Comparison of ENCODE assay signal across 8 cellular contexts in genomic region chr12:67269632-67270578, GRCh38. TPM values are rescaled to one million over a fixed set of nuclear protein-coding genes. Genes with fewer than 3 reads are reported as not detected.
DNase-seq lines count a peak whose midpoint lies in the region; ATAC-seq lines count a peak whose summit lies in the region.

No MANE protein-coding gene starts in this region.

- H3K4me1 Mint-ChIP-seq in activated CD4-positive, alpha-beta memory T cell treated with anti-CD3 and anti-CD28 coated beads for 36 hours (ENCODE audit: low read depth): peaks cover 39% of the 10 kb centered on the region

- no peaks in the 10 kb centered on the region for H3K9me3 ChIP-seq in mesodermal cell (ENCODE audit: control insufficient read depth, low read length)

- peak overlapping the region; percentile 92 for H3K27ac ChIP-seq in mesodermal cell (ENCODE audit: low read depth, low read length, severe bottlenecking)

- peaks cover 12% of the 10 kb centered on the region for H3K36me3 Mint-ChIP-seq in activated CD4-positive, alpha-beta memory T cell treated with anti-CD3 and anti-CD28 coated beads for 36 hours

- peak overlapping the region; percentile 98 for H3K27ac Mint-ChIP-seq in activated CD4-positive, alpha-beta memory T cell treated with anti-CD3 and anti-CD28 coated beads for 36 hours

- DNase-seq in NCI-H2196 (lab: John Stamatoyannopoulos, UW; ENCODE audit: unreplicated experiment) (peak; percentile 36), NCI-H2196 treated with DMSO at 0.1 percent for 48 hours (lab: John Stamatoyannopoulos, UW; ENCODE audit: unreplicated experiment) (no peak), NCI-H2171 (lab: John Stamatoyannopoulos, UW) (peak; percentile 34)
- peak; percentile 60 for DNase-seq in activated CD4-positive, alpha-beta memory T cell treated with anti-CD3 and anti-CD28 coated beads for 36 hours
- DNase-seq in effector CD4-positive, alpha-beta T cell: peak; percentile 38
- DNase-seq in stimulated activated CD8-positive, alpha-beta memory T cell treated with anti-CD3 and anti-CD28 coated beads, Interleukin-2, amount 100 ng/mL, for 1 hour (ENCODE audit: low read depth in 2 of 2): peak; percentile 11 to 25

- ATAC-seq in HG02938 (IDR thresholded peaks at IDR 0.05; ENCODE audit: unreplicated experiment): peak; percentile 9

- H3K36me3 ChIP-seq in mesodermal cell (ENCODE audit: control insufficient read depth, insufficient read depth, low read length): peaks cover 18% of the 10 kb centered on the region

- peak overlapping the region; percentile 98 for H3K4me3 ChIP-seq in mesodermal cell (ENCODE audit: extremely low read depth, insufficient read depth, low read length, poor library complexity, severe bottlenecking)

- CTCF ChIA-PET in activated CD4-positive, alpha-beta memory T cell treated with anti-CD3 and anti-CD28 coated beads for 36 hours (lab: Charles Lee): interaction anchor here (0.7 to 2.1 kb wide), 7 partner anchors 11 to 673 kb away, joined by 3 to 10 read pairs (median 5); no protein-coding TSS in a partner anchor

- H3K9me3 Mint-ChIP-seq in activated CD4-positive, alpha-beta memory T cell treated with anti-CD3 and anti-CD28 coated beads for 36 hours: peaks cover 6% of the 10 kb centered on the region

- H3K4me1 ChIP-seq in mesodermal cell (ENCODE audit: control insufficient read depth, insufficient read depth, low read length, poor library complexity, severe bottlenecking): peaks cover 14% of the 10 kb centered on the region

- WGBS in mesodermal cell (ENCODE audit: insufficient coverage in 2 of 2), 2 experiments: 0% methylated on average over 47 to 53 of the region's 61 CpGs

- intact Hi-C loops in activated CD4-positive, alpha-beta memory T cell treated with anti-CD3 and anti-CD28 coated beads for 36 hours (cut with micrococcal nuclease): loop anchor here (1.0 to 10.0 kb wide), 8 partner anchors 182 to 1139 kb away; partner anchors contain the start of genes HELB and LLPH

- POLR2A ChIA-PET in activated CD4-positive, alpha-beta memory T cell treated with anti-CD3 and anti-CD28 coated beads for 36 hours (lab: Charles Lee): interaction anchor here (0.7 to 2.3 kb wide), 12 partner anchors 8 to 722 kb away, joined by 3 to 10 read pairs (median 4); partner anchors contain the start of gene DYRK2

- H3K4me3 Mint-ChIP-seq in activated CD4-positive, alpha-beta memory T cell treated with anti-CD3 and anti-CD28 coated beads for 36 hours: peak overlapping the region; percentile 95

- H3K27me3 Mint-ChIP-seq in activated CD4-positive, alpha-beta memory T cell treated with anti-CD3 and anti-CD28 coated beads for 36 hours: no peaks in the 10 kb centered on the region

RNA-seq across cellular contexts. Expression of gene CAND1, which starts 0.7 kb away (rescaled TPM):
- 100 to 1,000 TPM; 213 to 219 TPM for total RNA-seq in activated CD4-positive, alpha-beta memory T cell treated with anti-CD3 and anti-CD28 coated beads for 36 hours
- polyA plus RNA-seq in mesodermal cell (2013, experiment 1 of 2): 168 TPM
- 184 TPM for polyA plus RNA-seq in mesodermal cell (2013, experiment 2 of 2)
